In genomic region chr4:8160233-8160560, GRCh38 we compare ENCODE assay signal across 17 cellular contexts. TPM values are rescaled to one million over a fixed set of nuclear protein-coding genes. Genes with fewer than 3 reads are reported as not detected.
A peak's percentile ranks its signal among the peaks of the same experiment; 100 is the strongest.
DNase-seq lines count a peak whose midpoint lies in the region; ATAC-seq and TF ChIP-seq lines count a peak whose summit lies in the region.
"Had no signal": no experiment of that assay in that cellular context is flagged by ENCODE, and none has a peak within 500 bp of the region (broad histone marks: within the 10 kb centered on the region; RNA-seq: fewer than 3 reads in every experiment).

No MANE protein-coding gene starts in this region.

- TF ChIP-seq POLR2A in spleen (IDR thresholded peaks at IDR 0.05) (no peak), suprapubic skin (IDR thresholded peaks at IDR 0.05) (no peak)

- H3K9me3 Mint-ChIP-seq in MCF 10A (ENCODE audit: unreplicated experiment) (no peaks in the 10 kb centered on the region), T-cell (no peaks in the 10 kb centered on the region), glutamatergic neuron (ENCODE audit: unreplicated experiment) (peaks cover 7% of the 10 kb centered on the region)

- H3K27ac ChIP-seq in mammary epithelial cell (ENCODE audit: insufficient read depth, low read depth, low read length) (no peak overlapping the region), spleen (no peak overlapping the region), RWPE1 (no peak overlapping the region), suprapubic skin (no peak overlapping the region)
- H3K27ac ChIP-seq: thoracic aorta had no signal

- H3K36me3 ChIP-seq in mammary epithelial cell (ENCODE audit: insufficient read depth, low read length) (no peaks in the 10 kb centered on the region), spleen (no peaks in the 10 kb centered on the region), suprapubic skin (no peaks in the 10 kb centered on the region)
- H3K36me3 ChIP-seq: pancreas, thoracic aorta had no signal

- H3K4me1 ChIP-seq in mammary epithelial cell (ENCODE audit: insufficient read depth, low read length) (peaks cover 23% of the 10 kb centered on the region), spleen (peaks cover 6 to 70% (median 36%) of the 10 kb centered on the region in 6 donors), suprapubic skin (peaks cover 29% of the 10 kb centered on the region)

- no peak overlapping the region for H3K4me2 ChIP-seq in mammary epithelial cell (ENCODE audit: insufficient read depth, low read depth, low read length)

- H3K4me3 ChIP-seq in mammary epithelial cell (replicated peaks in 1 of 3; ENCODE audit: insufficient read depth in 1 of 3, low read depth in 2 of 3, low read length in 3 of 3) (no peak overlapping the region), spleen (peak overlapping the region in 3 of 8 donors; percentile 78 to 99 (median 84)), suprapubic skin (no peak overlapping the region)

- H3K36me3 Mint-ChIP-seq in MCF 10A (ENCODE audit: insufficient read depth, unreplicated experiment): peaks cover 6% of the 10 kb centered on the region
- no peaks in the 10 kb centered on the region for H3K36me3 Mint-ChIP-seq in T-cell
- H3K36me3 Mint-ChIP-seq in glutamatergic neuron (ENCODE audit: unreplicated experiment): no peaks in the 10 kb centered on the region

- CTCF ChIA-PET in MCF 10A (lab: Yijun Ruan, JAX): interaction anchor here (0.6 to 0.9 kb wide), 2 partner anchors 16 to 242 kb away, joined by 3 to 4 read pairs; no protein-coding TSS in a partner anchor
- CTCF ChIA-PET in mammary epithelial cell (lab: Charles Lee; ENCODE audit: low non-redundant PET): no interaction called here
- CTCF ChIA-PET in T-cell (lab: Charles Lee): interaction anchor here in 1 of 2 donors (0.6 kb wide), 1 partner anchor 1087 kb away, joined by 3 read pairs; no protein-coding TSS in a partner anchor
- CTCF ChIA-PET in RWPE1 (lab: Yijun Ruan, JAX): interaction anchor here (0.8 kb wide), 1 partner anchor 255 kb away, joined by 3 read pairs; no protein-coding TSS in a partner anchor

- no peaks in the 10 kb centered on the region for H3K27me3 Mint-ChIP-seq in MCF 10A (ENCODE audit: insufficient read depth, unreplicated experiment)
- peaks cover 0 to 4% of the 10 kb centered on the region in 2 donors for H3K27me3 Mint-ChIP-seq in T-cell
- peaks cover 4% of the 10 kb centered on the region for H3K27me3 Mint-ChIP-seq in glutamatergic neuron (ENCODE audit: unreplicated experiment)

- 85% methylated on average over 4 of the region's 4 CpGs for WGBS in mammary epithelial cell (ENCODE audit: low coverage, missing lambda C conversion rate)
- WGBS in spleen, 5 donors: 79 to 100% (median 89%) methylated on average over 4 of the region's 4 CpGs
- 49% methylated on average over 3 of the region's 4 CpGs for WGBS in suprapubic skin

- no peak for TF ChIP-seq EP300 in suprapubic skin (IDR thresholded peaks at IDR 0.05)

- H3K4me1 Mint-ChIP-seq in MCF 10A (ENCODE audit: insufficient read depth, unreplicated experiment): peaks cover 9% of the 10 kb centered on the region
- H3K4me1 Mint-ChIP-seq in T-cell: peaks cover 14 to 18% (median 17%) of the 10 kb centered on the region in 3 donors
- peaks cover 14% of the 10 kb centered on the region for H3K4me1 Mint-ChIP-seq in glutamatergic neuron (ENCODE audit: low read depth, unreplicated experiment)

- H2AFZ ChIP-seq in mammary epithelial cell (ENCODE audit: low read depth, low read length): no peak overlapping the region

- dilution Hi-C loops in mammary epithelial cell (cut with HindIII; ENCODE audit: low sequenced_read_pairs): no loop called here

- no peak for TF ChIP-seq CTCF in MCF 10A (IDR thresholded peaks at IDR 0.05; ENCODE audit: unreplicated experiment)
- TF ChIP-seq CTCF in mammary epithelial cell (conservative IDR thresholded peaks at IDR 0.05 in 1 of 2, IDR thresholded peaks at IDR 0.05 in 1 of 2; ENCODE audit: extremely low read depth in 1 of 2, insufficient read depth in 1 of 2, low read depth in 1 of 2, low read length in 2 of 2): no peak
- TF ChIP-seq CTCF in glutamatergic neuron (IDR thresholded peaks at IDR 0.05; ENCODE audit: partially characterized antibody, unreplicated experiment): no peak
- no peak for TF ChIP-seq CTCF in spleen (IDR thresholded peaks at IDR 0.05 in 8 of 11, conservative IDR thresholded peaks at IDR 0.05 in 3 of 11)
- no peak for TF ChIP-seq CTCF in RWPE1 (conservative IDR thresholded peaks at IDR 0.05; ENCODE audit: low read depth)
- TF ChIP-seq CTCF in suprapubic skin (IDR thresholded peaks at IDR 0.05): no peak

- H4K20me1 ChIP-seq in mammary epithelial cell (ENCODE audit: insufficient read depth, low read length): no peaks in the 10 kb centered on the region

- no TSS peak for BruUV-seq in MCF 10A (replicated peaks; lab: Mats Ljungman, UMichigan)
- BruUV-seq in mammary epithelial cell (replicated peaks; lab: Mats Ljungman, UMichigan): no TSS peak

- H3K27ac Mint-ChIP-seq in MCF 10A (ENCODE audit: low read depth, unreplicated experiment) (no peak overlapping the region), T-cell (peak overlapping the region in 1 of 2 donors; percentile 23), glutamatergic neuron (ENCODE audit: unreplicated experiment) (no peak overlapping the region)

- H3K9ac ChIP-seq in mammary epithelial cell (ENCODE audit: insufficient read depth, low read length): no peak overlapping the region

- intact Hi-C loops in MCF 10A (cut with micrococcal nuclease): no loop called here
- intact Hi-C loops in mammary epithelial cell (cut with micrococcal nuclease): no loop called here
- intact Hi-C loops in spleen (cut with DNase I; ENCODE audit: low total_unique reads): no loop called here

- POLR2A ChIA-PET in MCF 10A (lab: Yijun Ruan, JAX) (no interaction called here), T-cell (lab: Charles Lee) (no interaction called here), RWPE1 (lab: Yijun Ruan, JAX; ENCODE audit: low non-redundant PET) (no interaction called here)

- DNase-seq in MCF 10A (ENCODE audit: unreplicated experiment) (no peak), mammary epithelial cell (no peak), T-cell (peak in 1 of 34 experiments; percentile 8), glutamatergic neuron (no peak), spleen (peak; percentile 77), RWPE1 (ENCODE audit: low spot score) (no peak), suprapubic skin (ENCODE audit: low spot score in 2 of 2) (no peak)
- no peak for DNase-seq in activated CD8-positive, alpha-beta memory T cell treated with anti-CD3 and anti-CD28 coated beads for 24 hours
- DNase-seq: activated CD4-positive, CD25-positive, alpha-beta regulatory T cell; KBM-7; NCI-H146; NCI-H748 treated with DMSO at 0.1 percent for 48 hours; stimulated activated CD4-positive, alpha-beta T cell treated with anti-CD3 and anti-CD28 coated beads, Interleukin-12 subunit alpha, Interleukin-12 subunit beta, amount 100 ng/mL, for 4 hours had no signal

- H3K27me3 ChIP-seq in mammary epithelial cell (ENCODE audit: insufficient read depth, low read length) (peaks cover 5% of the 10 kb centered on the region), spleen (replicated peaks in 1 of 7) (peaks cover 0 to 22% (median 12%) of the 10 kb centered on the region in 7 donors), suprapubic skin (peaks cover 4% of the 10 kb centered on the region)
- H3K27me3 ChIP-seq: pancreas had no signal

- in situ Hi-C loops in mammary epithelial cell (cut with MboI; ENCODE audit: low sequenced_read_pairs in 2 of 2): no loop called here

- H3K4me3 Mint-ChIP-seq in MCF 10A (ENCODE audit: unreplicated experiment) (peak overlapping the region; percentile 95), T-cell (peak overlapping the region; percentile 95 to 98 (median 96)), glutamatergic neuron (ENCODE audit: unreplicated experiment) (peak overlapping the region; percentile 86)

- no peaks in the 10 kb centered on the region for H3K9me3 ChIP-seq in mammary epithelial cell (replicated peaks; ENCODE audit: insufficient read depth, low read length)
- H3K9me3 ChIP-seq in spleen: no peaks in the 10 kb centered on the region
- H3K9me3 ChIP-seq in suprapubic skin: no peaks in the 10 kb centered on the region
- H3K9me3 ChIP-seq: pancreas, thoracic aorta had no signal

- no peak for ATAC-seq in T-cell (replicated peaks in 1 of 4)
- ATAC-seq: HCT116, Panc1 had no signal

- H3K79me2 ChIP-seq in mammary epithelial cell (ENCODE audit: insufficient read depth, low read length): no peaks in the 10 kb centered on the region

RNA-seq across cellular contexts. Expression of gene ABLIM2, which starts 1.6 kb away (rescaled TPM):
- total RNA-seq in MCF 10A (2022): 5.3 and 5.4 TPM in 2 replicates
- total RNA-seq in mammary epithelial cell: under 1 TPM; 0.28 to 0.67 TPM
- 0.87 TPM for polyA plus RNA-seq in mammary epithelial cell
- polyA minus RNA-seq in mammary epithelial cell: 3.9 TPM
- 1 to 10 TPM; 2.6 to 7.0 (median 5.5) TPM for total RNA-seq in T-cell
- total RNA-seq in glutamatergic neuron (ENCODE audit: unreplicated experiment): 7.5 TPM
- 100 to 1,000 TPM in 4 of 7 donors, 10 to 100 TPM in 3; 41.8 to 127 (median 100) TPM for total RNA-seq in spleen
- 10 to 100 TPM; 11.8 to 49.8 (median 26.6) TPM for polyA plus RNA-seq in spleen
- total RNA-seq in suprapubic skin: 10 to 100 TPM; 11.2 to 16.9 (median 13.3) TPM

RNA-seq across cellular contexts. Expression of gene SH3TC1, which starts 38.9 kb away (rescaled TPM):
- 20.4 and 28.8 TPM in 2 replicates for total RNA-seq in MCF 10A (2022)
- total RNA-seq in mammary epithelial cell: 100 to 1,000 TPM in 1 of 2 donors, 10 to 100 TPM in 1; 70.8 to 138 TPM
- 37.7 TPM for polyA plus RNA-seq in mammary epithelial cell
- 62.5 TPM for polyA minus RNA-seq in mammary epithelial cell
- total RNA-seq in T-cell: 100 to 1,000 TPM in 1 of 5 donors, 10 to 100 TPM in 4; 24.6 to 103 (median 40.3) TPM
- not detected for total RNA-seq in glutamatergic neuron (ENCODE audit: unreplicated experiment)
- total RNA-seq in spleen: 100 to 1,000 TPM in 1 of 7 donors, 10 to 100 TPM in 6; 58.0 to 157 (median 69.4) TPM
- 10 to 100 TPM; 23.3 to 43.7 (median 23.5) TPM for polyA plus RNA-seq in spleen
- total RNA-seq in suprapubic skin: 10 to 100 TPM in 2 of 4 donors, 1 to 10 TPM in 2; 6.3 to 15.1 (median 9.9) TPM
